ENCODE assay signal across 1 cellular context in the genomic region with DNA sequence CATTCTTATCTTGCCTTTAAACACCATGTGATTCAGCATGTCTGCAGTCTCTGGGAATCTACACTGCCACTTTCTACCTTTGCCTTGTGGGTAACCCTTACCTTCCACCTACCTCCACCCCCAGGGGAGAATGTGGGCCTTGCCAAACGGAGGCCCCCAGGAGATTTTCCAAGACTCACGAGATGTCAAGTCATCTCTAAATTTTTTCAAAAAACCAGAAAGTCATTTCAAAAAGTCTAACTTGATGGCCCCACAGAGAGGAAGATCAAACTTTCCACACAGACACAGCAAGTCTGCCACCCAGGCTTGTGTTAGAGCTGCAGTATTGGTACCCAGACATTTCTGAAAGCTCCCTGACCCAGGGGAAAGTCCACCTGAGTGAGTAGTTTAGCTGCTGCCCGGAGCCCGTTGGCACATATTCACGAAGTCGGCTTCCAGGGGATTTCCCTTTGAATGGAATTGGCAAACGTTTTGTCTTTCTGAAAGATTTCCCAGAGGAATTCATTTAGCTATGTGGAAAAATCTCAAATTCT.
TF ChIP-seq lines count a peak whose summit lies in the region.

No MANE protein-coding gene starts in this region.

TF ChIP-seq in GM23338, 12 proteins besides CTCF, POLR2A, EP300 and RAD21 (continued from another document):
- TF ChIP-seq REST (IDR thresholded peaks at IDR 0.05; ENCODE audit: unreplicated experiment) (no peak), EZH2phosphoT487 (IDR thresholded peaks at IDR 0.05; ENCODE audit: unreplicated experiment) (no peak), STAT1 (IDR thresholded peaks at IDR 0.05; ENCODE audit: unreplicated experiment) (no peak)
- TF ChIP-seq, protein P1, sequence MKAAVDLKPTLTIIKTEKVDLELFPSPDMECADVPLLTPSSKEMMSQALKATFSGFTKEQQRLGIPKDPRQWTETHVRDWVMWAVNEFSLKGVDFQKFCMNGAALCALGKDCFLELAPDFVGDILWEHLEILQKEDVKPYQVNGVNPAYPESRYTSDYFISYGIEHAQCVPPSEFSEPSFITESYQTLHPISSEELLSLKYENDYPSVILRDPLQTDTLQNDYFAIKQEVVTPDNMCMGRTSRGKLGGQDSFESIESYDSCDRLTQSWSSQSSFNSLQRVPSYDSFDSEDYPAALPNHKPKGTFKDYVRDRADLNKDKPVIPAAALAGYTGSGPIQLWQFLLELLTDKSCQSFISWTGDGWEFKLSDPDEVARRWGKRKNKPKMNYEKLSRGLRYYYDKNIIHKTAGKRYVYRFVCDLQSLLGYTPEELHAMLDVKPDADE (IDR thresholded peaks at IDR 0.05), result no peak
